ENCODE assay signal across 15 cellular contexts in genomic region chr22:46103664-46104063, GRCh38. TPM values are rescaled to one million over a fixed set of nuclear protein-coding genes. Genes with fewer than 3 reads are reported as not detected.
DNase-seq lines count a peak whose midpoint lies in the region; ATAC-seq and TF ChIP-seq lines count a peak whose summit lies in the region.
"Had no signal": no experiment of that assay in that cellular context is flagged by ENCODE, and none has a peak within 500 bp of the region (broad histone marks: within the 10 kb centered on the region; RNA-seq: fewer than 3 reads in every experiment).

No MANE protein-coding gene starts in this region.

- H3K9me3 ChIP-seq in heart left ventricle (no peaks in the 10 kb centered on the region), duodenal mucosa (ENCODE audit: control insufficient read depth in 1 of 2, low read length in 2 of 2) (no peaks in the 10 kb centered on the region), psoas muscle (no peaks in the 10 kb centered on the region), uterus (no peaks in the 10 kb centered on the region)

- TF ChIP-seq CTCF in heart left ventricle (IDR thresholded peaks at IDR 0.05): no peak
- no peak for TF ChIP-seq CTCF in psoas muscle (IDR thresholded peaks at IDR 0.05)
- no peak for TF ChIP-seq CTCF in uterus (IDR thresholded peaks at IDR 0.05)

- ATAC-seq in heart left ventricle: no peak
- ATAC-seq in left cardiac atrium: no peak
- ATAC-seq in psoas muscle: no peak
- no peak for ATAC-seq in GM19452 (IDR thresholded peaks at IDR 0.05; ENCODE audit: unreplicated experiment)
- ATAC-seq in HG03039 (IDR thresholded peaks at IDR 0.05; ENCODE audit: unreplicated experiment): no peak
- ATAC-seq: stimulated activated effector memory CD8-positive, alpha-beta T cell treated with anti-CD3 and anti-CD28 coated beads, Interleukin-12 subunit alpha, Interleukin-12 subunit beta, amount 100 ng/mL, for 72 hours; T-cell had no signal

- TF ChIP-seq POLR2A in heart left ventricle (IDR thresholded peaks at IDR 0.05) (no peak), uterus (IDR thresholded peaks at IDR 0.05) (no peak)

- intact Hi-C loops in heart left ventricle (cut with DNase I): loop anchor here in 1 of 10 donors (2.0 kb wide), 1 partner anchor 31 kb away; no protein-coding TSS in a partner anchor
- intact Hi-C loops in left cardiac atrium (cut with DNase I): no loop called here
- intact Hi-C loops in psoas muscle (cut with DNase I): loop anchor here in 1 of 2 donors (2.0 kb wide), 1 partner anchor 13 kb away; no protein-coding TSS in a partner anchor
- intact Hi-C loops in uterus (cut with DNase I; ENCODE audit: low total_unique reads): no loop called here

- peaks cover 3 to 85% (median 63%) of the 10 kb centered on the region in 9 donors for H3K36me3 ChIP-seq in heart left ventricle
- peaks cover 28 to 60% of the 10 kb centered on the region in 2 donors for H3K36me3 ChIP-seq in duodenal mucosa (ENCODE audit: control insufficient read depth in 1 of 2, insufficient read depth in 2 of 2, low read length in 2 of 2)
- peaks cover 4 to 57% of the 10 kb centered on the region in 2 donors for H3K36me3 ChIP-seq in psoas muscle (ENCODE audit: insufficient read depth in 1 of 2, low read depth in 1 of 2)
- H3K36me3 ChIP-seq in uterus: no peaks in the 10 kb centered on the region

- H3K27ac ChIP-seq in heart left ventricle (peak overlapping the region; percentile 70 to 88 (median 83)), duodenal mucosa (ENCODE audit: low read depth, low read length) (peak overlapping the region; percentile 42), psoas muscle (peak overlapping the region; percentile 93), uterus (peak overlapping the region; percentile 87 to 100)

- no peak overlapping the region for H3K9ac ChIP-seq in duodenal mucosa (ENCODE audit: low read depth in 1 of 2, low read length in 2 of 2)

- H3K4me3 ChIP-seq in heart left ventricle (no peak overlapping the region), duodenal mucosa (ENCODE audit: low read depth in 1 of 2, low read length in 2 of 2) (no peak overlapping the region), psoas muscle (peak overlapping the region; percentile 38), uterus (no peak overlapping the region)

- H3K27me3 ChIP-seq in heart left ventricle (no peaks in the 10 kb centered on the region), duodenal mucosa (ENCODE audit: control insufficient read depth in 1 of 2, insufficient read depth in 2 of 2, low read length in 2 of 2) (no peaks in the 10 kb centered on the region), psoas muscle (ENCODE audit: insufficient read depth in 3 of 3, low read length in 2 of 3) (no peaks in the 10 kb centered on the region), uterus (no peaks in the 10 kb centered on the region)

- DNase-seq in heart left ventricle (no peak), left cardiac atrium (no peak), psoas muscle (no peak), uterus (no peak)
- no peak for DNase-seq in activated T-cell treated with anti-CD3 and anti-CD28 coated beads, Interleukin-2, amount 50 U/mL, for 1 hour
- DNase-seq: activated CD4-positive, CD25-positive, alpha-beta regulatory T cell; activated naive CD8-positive, alpha-beta T cell treated with anti-CD3 and anti-CD28 coated beads for 36 hours; MV-4-11; NCI-H226; stimulated activated CD4-positive, alpha-beta T cell treated with anti-CD3 and anti-CD28 coated beads, Interleukin-4, amount 100 ng/mL, for 1 hour; T-cell had no signal

- H3K4me1 ChIP-seq in heart left ventricle (peaks cover 19 to 98% (median 75%) of the 10 kb centered on the region in 12 donors), duodenal mucosa (ENCODE audit: control insufficient read depth in 1 of 2, insufficient read depth in 2 of 2, low read length in 2 of 2) (peaks cover 42 to 48% of the 10 kb centered on the region in 2 donors), psoas muscle (peaks cover 79% of the 10 kb centered on the region), uterus (peaks cover 36 to 74% of the 10 kb centered on the region in 2 donors)

- 73 to 90% (median 80%) methylated on average over 9 to 19 of the region's 19 CpGs for WGBS in heart left ventricle, 4 donors
- 44 to 73% (median 59%) methylated on average over 18 to 19 of the region's 19 CpGs for WGBS in psoas muscle, 3 donors

RNA-seq across cellular contexts. Expression of gene PPARA, which starts 46.7 kb away (rescaled TPM):
- total RNA-seq in heart left ventricle: 10 to 100 TPM; 51.0 to 96.4 (median 83.6) TPM
- 10 to 100 TPM; 21.1 to 60.9 TPM for polyA plus RNA-seq in heart left ventricle
- 10 to 100 TPM; 49.6 to 66.2 TPM for total RNA-seq in left cardiac atrium
- total RNA-seq in psoas muscle: 10 to 100 TPM; 37.3 to 55.8 (median 46.2) TPM
- polyA plus RNA-seq in psoas muscle: 10 to 100 TPM; 11.0 to 30.6 (median 12.1) TPM
- 10 to 100 TPM in 2 of 4 donors, 1 to 10 TPM in 2; 1.8 to 24.8 (median 14.0) TPM for total RNA-seq in uterus

Comparison
In these comparisons a context has a peak if more than half of its experiments do, and no peak if none do; other contexts are left out.
1. H3K27ac ChIP-seq: peak in every context shown above with its lines; median percentile 94 in uterus; 93 in psoas muscle; 83 in heart left ventricle; 42 in duodenal mucosa.